ENCODE assay signal across 8 cellular contexts in genomic region chr15:40367673-40368611, GRCh38. TPM values are rescaled to one million over a fixed set of nuclear protein-coding genes. Genes with fewer than 3 reads are reported as not detected.
DNase-seq lines count a peak whose midpoint lies in the region; ATAC-seq and TF ChIP-seq lines count a peak whose summit lies in the region.

No MANE protein-coding gene starts in this region.

- TF ChIP-seq RAD21 in Ishikawa (IDR thresholded peaks at IDR 0.05; ENCODE audit: low read depth), result peak; percentile 43

- TF ChIP-seq CTCF in tibial nerve (IDR thresholded peaks at IDR 0.05), result peak; percentile 80 to 98 (median 95)

- TF ChIP-seq POLR2A in tibial nerve (IDR thresholded peaks at IDR 0.05), result no peak

- H3K4me3 Mint-ChIP-seq in activated naive CD8-positive, alpha-beta T cell, result peak overlapping the region; percentile 88

- H3K4me1 ChIP-seq in tibial nerve, result peaks cover 0 to 14% (median 4%) of the 10 kb centered on the region in 4 donors

- peak overlapping the region; percentile 75 for H3K27ac Mint-ChIP-seq in activated naive CD8-positive, alpha-beta T cell

- 24 to 50% methylated on average over 17 to 49 of the region's 91 CpGs for WGBS in tibial nerve, 2 donors

- in situ Hi-C loops in Caki2 (cut with HindIII; ENCODE audit: low pct_unique_long_range_greater_than_20kb, low sequenced_read_pairs), result no loop called here

- intact Hi-C loops in cardiac septum (cut with DNase I) (loop anchor here (2.0 kb wide), 2 partner anchors 27 to 53 kb away; partner anchors contain the start of gene CCDC9B), posterior cingulate gyrus (cut with DNase I) (loop anchor here (5.0 kb wide), 2 partner anchors 46 to 54 kb away; partner anchors contain the start of gene INAFM2)

- DNase-seq in Caki2 (ENCODE audit: low read depth), result peak; percentile 76
- no peak for DNase-seq in SK-N-MC (ENCODE audit: low read depth, low spot score)
- peak; percentile 94 for DNase-seq in cardiac septum (ENCODE audit: low spot score)
- DNase-seq in posterior cingulate gyrus, result peak; percentile 57 to 96 (median 71)
- peak; percentile 52 to 64 for DNase-seq in tibial nerve (ENCODE audit: low spot score in 2 of 2)

- H3K27me3 Mint-ChIP-seq in activated naive CD8-positive, alpha-beta T cell, result no peaks in the 10 kb centered on the region

- no peaks in the 10 kb centered on the region for H3K9me3 Mint-ChIP-seq in activated naive CD8-positive, alpha-beta T cell (ENCODE audit: low read depth)

- peak overlapping the region; percentile 38 for H3K4me3 ChIP-seq in SK-N-MC
- H3K4me3 ChIP-seq in tibial nerve, result peak overlapping the region in 3 of 4 donors; percentile 20 to 51 (median 41)

- TF ChIP-seq EP300 in Ishikawa (IDR thresholded peaks at IDR 0.05; ENCODE audit: borderline replicate concordance) (no peak), tibial nerve (IDR thresholded peaks at IDR 0.05) (peak in 1 of 2 donors; percentile 51)

- ATAC-seq in GM21515 (IDR thresholded peaks at IDR 0.05; ENCODE audit: unreplicated experiment), result peak; percentile 77

- H3K27me3 ChIP-seq in tibial nerve, result no peaks in the 10 kb centered on the region

- peaks cover 24% of the 10 kb centered on the region for H3K4me1 Mint-ChIP-seq in activated naive CD8-positive, alpha-beta T cell (ENCODE audit: low read depth)

- H3K36me3 Mint-ChIP-seq in activated naive CD8-positive, alpha-beta T cell, result no peaks in the 10 kb centered on the region

- no peaks in the 10 kb centered on the region for H3K9me3 ChIP-seq in SK-N-MC (ENCODE audit: low read depth, low read length)
- no peaks in the 10 kb centered on the region for H3K9me3 ChIP-seq in tibial nerve

- no peak overlapping the region for H3K9ac ChIP-seq in SK-N-MC (ENCODE audit: insufficient read length)

- no peaks in the 10 kb centered on the region for H3K36me3 ChIP-seq in SK-N-MC (ENCODE audit: insufficient read depth, low read length)
- H3K36me3 ChIP-seq in tibial nerve, result no peaks in the 10 kb centered on the region

- H3K27ac ChIP-seq in SK-N-MC, result no peak overlapping the region
- peak overlapping the region in 2 of 4 donors; percentile 35 to 64 for H3K27ac ChIP-seq in tibial nerve

TF ChIP-seq in Ishikawa, 13 proteins besides CTCF, POLR2A, EP300 and RAD21:
- peak; percentile 97 for TF ChIP-seq MAX (IDR thresholded peaks at IDR 0.05)
- TF ChIP-seq NFIC (IDR thresholded peaks at IDR 0.05), result peak; percentile 45; the same call in 1 of the 2 replicates
- no peak for TF ChIP-seq FOXM1 (IDR thresholded peaks at IDR 0.05; ENCODE audit: borderline replicate concordance, low read depth)
- no peak for TF ChIP-seq REST (IDR thresholded peaks at IDR 0.05; ENCODE audit: low read depth)
- no peak for TF ChIP-seq YY1 (IDR thresholded peaks at IDR 0.05; ENCODE audit: low read depth)
- TF ChIP-seq TAF1 (IDR thresholded peaks at IDR 0.05; ENCODE audit: low read depth), result no peak
- TF ChIP-seq TEAD4 (IDR thresholded peaks at IDR 0.05), result no peak
- no peak for TF ChIP-seq USF1 (IDR thresholded peaks at IDR 0.05)
- no peak for TF ChIP-seq CEBPB (IDR thresholded peaks at IDR 0.05)
- TF ChIP-seq EGR1 (IDR thresholded peaks at IDR 0.05), result peak; percentile 69
- TF ChIP-seq TCF12 (IDR thresholded peaks at IDR 0.05; ENCODE audit: low read depth), result no peak; the same call in none of the 2 replicates
- peak; percentile 22; the same call in 1 of the 2 replicates for TF ChIP-seq CREB1 (IDR thresholded peaks at IDR 0.05; ENCODE audit: low read depth)
- TF ChIP-seq ZBTB7A (IDR thresholded peaks at IDR 0.05; ENCODE audit: low read depth), result peak; percentile 77; the same call in 1 of the 2 replicates

RNA-seq across cellular contexts. Expression of gene DISP2, which starts 9.9 kb away (rescaled TPM):
- total RNA-seq in Caki2 (2014; rRNA removed; shearing (Covaris generic); ENCODE audit: low replicate concordance), result under 0.01 TPM in 1 of 2 replicates, not detected in the other
- 1.2 TPM for total RNA-seq in cardiac septum
- under 1 TPM; under 0.01 to 0.22 (median 0.10) TPM for total RNA-seq in tibial nerve

RNA-seq across cellular contexts. Expression of gene KNSTRN, which starts 14.6 kb away (rescaled TPM):
- 54.8 and 65.1 TPM in 2 replicates for total RNA-seq in Caki2 (2014; rRNA removed; shearing (Covaris generic); ENCODE audit: low replicate concordance)
- total RNA-seq in cardiac septum (7.5 TPM), tibial nerve (1 to 10 TPM; 3.3 to 7.1 (median 4.2) TPM)

RNA-seq across cellular contexts. Expression of gene PHGR1, which starts 17.1 kb away (rescaled TPM):
- total RNA-seq in Caki2 (2014; rRNA removed; shearing (Covaris generic); ENCODE audit: low replicate concordance), result not detected in 2 replicates
- total RNA-seq in cardiac septum (not detected), tibial nerve (not detected)

RNA-seq across cellular contexts. Expression of gene CCDC9B, which starts 27.2 kb away (rescaled TPM):
- total RNA-seq in Caki2 (2014; rRNA removed; shearing (Covaris generic); ENCODE audit: low replicate concordance), result 10.1 and 35.3 TPM in 2 replicates
- total RNA-seq in cardiac septum (178 TPM), tibial nerve (10 to 100 TPM; 19.3 to 22.8 (median 21.2) TPM)

RNA-seq across cellular contexts. Expression of gene IVD, which starts 37.7 kb away (rescaled TPM):
- total RNA-seq in Caki2 (2014; rRNA removed; shearing (Covaris generic); ENCODE audit: low replicate concordance), result 50.4 and 79.9 TPM in 2 replicates
- total RNA-seq in cardiac septum (106 TPM), tibial nerve (10 to 100 TPM; 62.8 to 88.6 (median 76.7) TPM)
